ENCODE assay signal across 8 cellular contexts in genomic region chr17:50865060-50865867, GRCh38. TPM values are rescaled to one million over a fixed set of nuclear protein-coding genes. Genes with fewer than 3 reads are reported as not detected.
DNase-seq lines count a peak whose midpoint lies in the region; ATAC-seq and TF ChIP-seq lines count a peak whose summit lies in the region.

No MANE protein-coding gene starts in this region.

- peaks cover 0 to 27% (median 14%) of the 10 kb centered on the region in 4 donors for H3K36me3 ChIP-seq in right lobe of liver

- peak; percentile 22 for ATAC-seq in HG02798 (IDR thresholded peaks at IDR 0.05; ENCODE audit: poor library complexity, unreplicated experiment)
- peak; percentile 6 to 26 (median 12) for ATAC-seq in right lobe of liver

- peak; percentile 67 for DNase-seq in GM13976 (ENCODE audit: low spot score)
- DNase-seq in NCI-H2171 treated with DMSO at 0.1 percent for 48 hours (lab: John Stamatoyannopoulos, UW), result peak; percentile 57
- DNase-seq in activated CD4-positive, alpha-beta T cell treated with anti-CD3 and anti-CD28 coated beads for 1 hour, result peak; percentile 36
- peak; percentile 57 for DNase-seq in dermis blood vessel endothelial cell
- peak; percentile 69 to 81 (median 76) for DNase-seq in right lobe of liver
- peak; percentile 42 for DNase-seq in stimulated activated CD4-positive, alpha-beta T cell treated with anti-CD3 and anti-CD28 coated beads, Interleukin-4, amount 100 ng/mL, for 1 hour
- DNase-seq in amniotic stem cell (lab: John Stamatoyannopoulos, UW), result no peak

- H3K27ac ChIP-seq in right lobe of liver, result peak overlapping the region; percentile 96 to 100 (median 96)

- no peaks in the 10 kb centered on the region for H3K27me3 ChIP-seq in right lobe of liver

- in situ Hi-C loops in GM13976 (cut with MboI; ENCODE audit: low sequenced_read_pairs, unreplicated experiment), result no loop called here

- under 1% methylated on average over 20 of the region's 50 CpGs for WGBS in right lobe of liver (ENCODE audit: insufficient coverage, low coverage, low lambda C conversion rate, missing lambda C conversion rate)

- no peak for TF ChIP-seq POLR2A in right lobe of liver (IDR thresholded peaks at IDR 0.05)

- no peaks in the 10 kb centered on the region for H3K9me3 ChIP-seq in right lobe of liver

- TF ChIP-seq CTCF in GM13976 (IDR thresholded peaks at IDR 0.05; ENCODE audit: borderline replicate concordance, control extremely low read depth, extremely low read depth, insufficient read depth, missing control alignments) (no peak), right lobe of liver (IDR thresholded peaks at IDR 0.05) (no peak)

- H3K4me3 ChIP-seq in right lobe of liver, result peak overlapping the region; percentile 68 to 79 (median 73)

- intact Hi-C loops in right lobe of liver (cut with DNase I), result loop anchor here in 1 of 2 donors (5.0 kb wide), 1 partner anchor 82 kb away; no protein-coding TSS in a partner anchor

- H3K4me1 ChIP-seq in right lobe of liver, result peaks cover 0 to 12% (median 3%) of the 10 kb centered on the region in 4 donors

RNA-seq across cellular contexts. Expression of gene TOB1, which starts 0.9 kb away (rescaled TPM):
- total RNA-seq in dermis blood vessel endothelial cell (2.9 and 4.4 TPM in 2 replicates), right lobe of liver (100 to 1,000 TPM in 3 of 6 experiments, 10 to 100 TPM in 3; 36.2 to 222 (median 82.1) TPM)

RNA-seq across cellular contexts. Expression of gene WFIKKN2, which starts 29.9 kb away (rescaled TPM):
- total RNA-seq in dermis blood vessel endothelial cell (not detected in 2 replicates), right lobe of liver (not detected)
